In the genomic region with DNA sequence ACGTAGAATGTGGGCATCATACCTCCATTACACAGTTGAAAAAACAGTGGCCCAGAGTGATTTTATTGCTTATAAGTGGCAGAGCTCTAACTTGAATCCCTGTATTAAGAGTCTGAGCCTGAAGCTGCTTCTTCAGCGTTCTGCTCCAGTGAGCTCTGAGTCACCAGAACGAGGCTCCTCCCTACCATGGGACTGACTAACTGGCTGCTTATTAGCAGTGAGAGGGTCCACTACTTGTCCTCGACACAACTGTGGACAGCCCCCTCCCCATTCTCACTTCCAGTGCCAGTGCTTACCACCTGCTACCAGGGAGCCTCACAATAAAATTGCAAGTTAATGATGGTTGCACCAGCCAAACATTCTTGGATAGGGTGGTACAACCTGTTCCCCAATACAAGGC, we compare ENCODE assay signal across 1 cellular context.
TF ChIP-seq lines count a peak whose summit lies in the region.

No MANE protein-coding gene starts in this region.

TF ChIP-seq in GM12878, 131 proteins besides CTCF, POLR2A, EP300 and RAD21:
- no peak for TF ChIP-seq ZNF274 (IDR thresholded peaks at IDR 0.05; ENCODE audit: insufficient read depth, insufficient read length)
- TF ChIP-seq ESRRA (IDR thresholded peaks at IDR 0.05; ENCODE audit: low read length), result no peak
- no peak for TF ChIP-seq RELA (IDR thresholded peaks at IDR 0.05; ENCODE audit: borderline replicate concordance, partially characterized antibody)
- TF ChIP-seq DPF2 (IDR thresholded peaks at IDR 0.05), result no peak
TF ChIP-seq in GM12878: peak in this region for 0.
